Comparison of ENCODE assay signal across 24 cellular contexts in the genomic region with DNA sequence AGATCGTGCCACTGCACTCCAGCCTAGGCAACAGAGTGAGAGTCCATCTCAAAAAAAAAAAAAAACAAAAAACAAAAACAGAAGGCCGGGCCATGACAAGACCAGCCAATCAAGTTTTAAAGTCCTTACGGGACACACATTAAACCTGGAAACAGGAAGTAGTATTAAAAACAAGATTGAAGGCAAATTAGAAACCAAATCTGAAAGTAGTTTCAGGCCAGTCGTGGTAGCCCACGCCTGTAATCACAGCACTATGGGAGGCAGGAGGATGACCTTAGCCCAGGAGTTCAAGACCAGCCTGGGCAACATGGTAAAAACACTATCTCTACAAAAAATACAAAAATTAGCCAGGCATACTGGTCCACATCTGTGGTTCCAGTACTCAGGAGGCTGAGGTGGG. TPM values are rescaled to one million over a fixed set of nuclear protein-coding genes. Genes with fewer than 3 reads are reported as not detected.
A peak's percentile ranks its signal among the peaks of the same experiment; 100 is the strongest.
DNase-seq lines count a peak whose midpoint lies in the region; ATAC-seq and FAIRE-seq lines count a peak whose summit lies in the region.
"Had no signal": no experiment of that assay in that cellular context is flagged by ENCODE, and none has a peak within 500 bp of the region (broad histone marks: within the 10 kb centered on the region; RNA-seq: fewer than 3 reads in every experiment).

No MANE protein-coding gene starts in this region.

- H3K27ac ChIP-seq in trophoblast cell (ENCODE audit: low read depth, low read length) = no peak overlapping the region
- H3K27ac ChIP-seq: pancreas, tibial artery had no signal

- POLR2A ChIA-PET in activated CD8-positive, alpha-beta T cell treated with anti-CD3 and anti-CD28 coated beads, Interleukin-2, amount 10 ng/mL, durations not matched to agents 7 days and 5 days (lab: Charles Lee) = no interaction called here

- no peak overlapping the region for H4K12ac ChIP-seq in trophoblast cell (ENCODE audit: low read depth, low read length)

- CTCF ChIA-PET in activated CD8-positive, alpha-beta T cell treated with anti-CD3 and anti-CD28 coated beads, Interleukin-2, amount 10 ng/mL, durations not matched to agents 7 days and 5 days (lab: Charles Lee) = interaction anchor here (1.1 to 1.8 kb wide), 4 partner anchors 9 to 216 kb away, joined by 3 to 7 read pairs (median 4); partner anchors contain the start of gene VSIR

- H3K79me1 ChIP-seq in trophoblast cell (ENCODE audit: low read length) = peaks cover 19% of the 10 kb centered on the region

- peak; percentile 70 for FAIRE-seq in GM18507 (lab: Jason Lieb, UNC)
- FAIRE-seq: A204.1, pancreas had no signal

- H2AFZ ChIP-seq in trophoblast cell (ENCODE audit: insufficient read depth, low read length, poor library complexity) = no peak overlapping the region
- H2AFZ ChIP-seq: GM23338 had no signal

- no peak overlapping the region for H3K14ac ChIP-seq in trophoblast cell (ENCODE audit: low read length)

- H4K8ac ChIP-seq in trophoblast cell (ENCODE audit: low read depth, low read length) = no peak overlapping the region

- no peak overlapping the region for H4K91ac ChIP-seq in trophoblast cell (ENCODE audit: low read depth, low read length)

- intact Hi-C loops in activated CD4-positive, alpha-beta T cell treated with anti-CD3 and anti-CD28 coated beads, Interleukin-2, amount 10 ng/mL, durations not matched to agents 24 days and 14 days (cut with micrococcal nuclease) = loop anchor here (10.0 kb wide), 1 partner anchor 62 kb away; no protein-coding TSS in a partner anchor

- H2BK120ac ChIP-seq in trophoblast cell (ENCODE audit: insufficient read depth, low read length, poor library complexity) = no peak overlapping the region

- H2AK5ac ChIP-seq in trophoblast cell (ENCODE audit: low read length) = no peak overlapping the region

- peaks cover 2% of the 10 kb centered on the region for H3K9me3 ChIP-seq in trophoblast cell (ENCODE audit: insufficient read depth, low read depth, low read length)
- H3K9me3 ChIP-seq: adrenal gland, pancreas, tibial artery had no signal

- peak; percentile 19 for ATAC-seq in activated CD8-positive, alpha-beta T cell treated with anti-CD3 and anti-CD28 coated beads, Interleukin-2, amount 10 ng/mL, durations not matched to agents 7 days and 5 days
- ATAC-seq: GM23338, left cardiac atrium, pancreas, WTC11 had no signal

- peak; percentile 67 for DNase-seq in activated CD4-positive, alpha-beta T cell treated with anti-CD3 and anti-CD28 coated beads, Interleukin-2, amount 10 ng/mL, durations not matched to agents 24 days and 14 days
- no peak for DNase-seq in activated CD4-positive, alpha-beta T cell treated with anti-CD3 and anti-CD28 coated beads, Interleukin-2, amount 50 U/mL, for 4 hours
- DNase-seq in GM18507 (ENCODE audit: extremely low spot score, insufficient read length, low read depth) (peak; percentile 33), trophoblast cell (no peak), ureter (ENCODE audit: low spot score) (no peak), Kasumi-1 (lab: John Stamatoyannopoulos, UW) (no peak), GM19240 (ENCODE audit: insufficient read length, low spot score) (no peak)
- peak; percentile 35 for DNase-seq in activated CD8-positive, alpha-beta T cell treated with anti-CD3 and anti-CD28 coated beads, Interleukin-2, amount 10 ng/mL, durations not matched to agents 7 days and 5 days
- DNase-seq: adrenal gland; cerebellar nuclear complex; DND-41; endodermal cell; KBM-7; left cardiac atrium; NCI-H1417 treated with DMSO at 0.1 percent for 48 hours; NCI-H2171 treated with DMSO at 0.1 percent for 48 hours; pancreas; Right ventricle myocardium superior; stimulated activated CD4-positive, alpha-beta T cell treated with anti-CD3 and anti-CD28 coated beads, Interleukin-2, amount 100 ng/mL, for 48 hours had no signal

- no peak overlapping the region for H3K4me3 ChIP-seq in trophoblast cell (ENCODE audit: low read depth, low read length)
- H3K4me3 ChIP-seq: adrenal gland, GM23338, pancreas, tibial artery had no signal

- H3K4me1 Mint-ChIP-seq in activated CD4-positive, alpha-beta T cell treated with anti-CD3 and anti-CD28 coated beads, Interleukin-2, amount 10 ng/mL, durations not matched to agents 24 days and 14 days = peaks cover 19% of the 10 kb centered on the region
- H3K4me1 Mint-ChIP-seq in activated CD8-positive, alpha-beta T cell treated with anti-CD3 and anti-CD28 coated beads, Interleukin-2, amount 10 ng/mL, durations not matched to agents 7 days and 5 days (ENCODE audit: low read depth) = peaks cover 24% of the 10 kb centered on the region

- H3K27ac Mint-ChIP-seq in activated CD4-positive, alpha-beta T cell treated with anti-CD3 and anti-CD28 coated beads, Interleukin-2, amount 10 ng/mL, durations not matched to agents 24 days and 14 days = no peak overlapping the region
- no peak overlapping the region for H3K27ac Mint-ChIP-seq in activated CD8-positive, alpha-beta T cell treated with anti-CD3 and anti-CD28 coated beads, Interleukin-2, amount 10 ng/mL, durations not matched to agents 7 days and 5 days
- H3K27ac Mint-ChIP-seq: GM23338, WTC11 had no signal

- peaks cover 31% of the 10 kb centered on the region for H3K36me3 Mint-ChIP-seq in activated CD4-positive, alpha-beta T cell treated with anti-CD3 and anti-CD28 coated beads, Interleukin-2, amount 10 ng/mL, durations not matched to agents 24 days and 14 days (ENCODE audit: low read depth)
- peaks cover 37% of the 10 kb centered on the region for H3K36me3 Mint-ChIP-seq in activated CD8-positive, alpha-beta T cell treated with anti-CD3 and anti-CD28 coated beads, Interleukin-2, amount 10 ng/mL, durations not matched to agents 7 days and 5 days (ENCODE audit: low read depth)

- H3K79me2 ChIP-seq in trophoblast cell (ENCODE audit: control insufficient read depth, insufficient read depth, low read length, poor library complexity) = peaks cover 24% of the 10 kb centered on the region

- H2BK5ac ChIP-seq in trophoblast cell (ENCODE audit: low read depth, low read length, poor library complexity) = no peak overlapping the region

- no peak overlapping the region for H3K18ac ChIP-seq in trophoblast cell (ENCODE audit: low read length)

- peaks cover 27 to 41% of the 10 kb centered on the region in 2 experiments for H3K36me3 ChIP-seq in trophoblast cell (ENCODE audit: control insufficient read depth in 1 of 2, insufficient read depth in 2 of 2, low read length in 2 of 2)

- no peaks in the 10 kb centered on the region for H3K9me3 Mint-ChIP-seq in activated CD4-positive, alpha-beta T cell treated with anti-CD3 and anti-CD28 coated beads, Interleukin-2, amount 10 ng/mL, durations not matched to agents 24 days and 14 days
- no peaks in the 10 kb centered on the region for H3K9me3 Mint-ChIP-seq in activated CD8-positive, alpha-beta T cell treated with anti-CD3 and anti-CD28 coated beads, Interleukin-2, amount 10 ng/mL, durations not matched to agents 7 days and 5 days (ENCODE audit: insufficient read depth)
- H3K9me3 Mint-ChIP-seq: endodermal cell, GM23338, WTC11 had no signal

- no peak overlapping the region for H2BK12ac ChIP-seq in trophoblast cell (ENCODE audit: low read length)

- H3K27me3 ChIP-seq in trophoblast cell (ENCODE audit: insufficient read depth, low read length) = no peaks in the 10 kb centered on the region
- H3K27me3 ChIP-seq: adrenal gland, pancreas, tibial artery had no signal

- peak overlapping the region; percentile 68 for H3K4ac ChIP-seq in trophoblast cell (ENCODE audit: low read depth, low read length)

- H3K27me3 Mint-ChIP-seq in activated CD4-positive, alpha-beta T cell treated with anti-CD3 and anti-CD28 coated beads, Interleukin-2, amount 10 ng/mL, durations not matched to agents 24 days and 14 days = no peaks in the 10 kb centered on the region
- no peaks in the 10 kb centered on the region for H3K27me3 Mint-ChIP-seq in activated CD8-positive, alpha-beta T cell treated with anti-CD3 and anti-CD28 coated beads, Interleukin-2, amount 10 ng/mL, durations not matched to agents 7 days and 5 days (ENCODE audit: low read depth)
- H3K27me3 Mint-ChIP-seq: CD4-positive, CD25-positive, alpha-beta regulatory T cell had no signal

- no peak overlapping the region for H3K9ac ChIP-seq in trophoblast cell (ENCODE audit: low read length)

- H3K4me2 ChIP-seq in trophoblast cell (ENCODE audit: low read length) = no peak overlapping the region
- H3K4me2 ChIP-seq: GM23338 had no signal

- H3K23ac ChIP-seq in trophoblast cell (ENCODE audit: low read length) = no peak overlapping the region

- no CpG with 5 or more reads among the region's 5 CpGs for WGBS in trophoblast cell (ENCODE audit: extremely low coverage, insufficient coverage, insufficient read length)

- H3K4me3 Mint-ChIP-seq in activated CD4-positive, alpha-beta T cell treated with anti-CD3 and anti-CD28 coated beads, Interleukin-2, amount 10 ng/mL, durations not matched to agents 24 days and 14 days = no peak overlapping the region
- H3K4me3 Mint-ChIP-seq in activated CD8-positive, alpha-beta T cell treated with anti-CD3 and anti-CD28 coated beads, Interleukin-2, amount 10 ng/mL, durations not matched to agents 7 days and 5 days = no peak overlapping the region
- H3K4me3 Mint-ChIP-seq: endodermal cell, GM23338, WTC11 had no signal

- H3K4me1 ChIP-seq in trophoblast cell (ENCODE audit: control insufficient read depth in 1 of 2, insufficient read depth in 2 of 2, low read length in 2 of 2) = peaks cover 45 to 47% of the 10 kb centered on the region in 2 experiments

RNA-seq across cellular contexts. Expression of gene PSAP, which starts 18.1 kb away (rescaled TPM):
- 97.9 and 99.9 TPM in 2 replicates for total RNA-seq in activated CD4-positive, alpha-beta T cell treated with anti-CD3 and anti-CD28 coated beads, Interleukin-2, amount 10 ng/mL, durations not matched to agents 24 days and 14 days
- 100 to 1,000 TPM; 112 to 113 TPM for total RNA-seq in activated CD8-positive, alpha-beta T cell treated with anti-CD3 and anti-CD28 coated beads, Interleukin-2, amount 10 ng/mL, durations not matched to agents 7 days and 5 days
- 532 and 555 TPM in 2 replicates for polyA plus RNA-seq in trophoblast cell (2013)
- total RNA-seq in ureter = 737 TPM

RNA-seq across cellular contexts. Expression of gene VSIR, which starts 59.6 kb away (rescaled TPM):
- total RNA-seq in activated CD4-positive, alpha-beta T cell treated with anti-CD3 and anti-CD28 coated beads, Interleukin-2, amount 10 ng/mL, durations not matched to agents 24 days and 14 days = 125 and 131 TPM in 2 replicates
- 100 to 1,000 TPM; 127 to 133 TPM for total RNA-seq in activated CD8-positive, alpha-beta T cell treated with anti-CD3 and anti-CD28 coated beads, Interleukin-2, amount 10 ng/mL, durations not matched to agents 7 days and 5 days
- 38.2 and 43.6 TPM in 2 replicates for polyA plus RNA-seq in trophoblast cell (2013)
- total RNA-seq in ureter = 65.6 TPM

Comparison
In these comparisons a context has a peak if more than half of its experiments do, and no peak if none do; other contexts are left out.
1. DNase-seq: peak in activated CD4-positive, alpha-beta T cell treated with anti-CD3 and anti-CD28 coated beads, Interleukin-2, amount 10 ng/mL, durations not matched to agents 24 days and 14 days (single experiment), GM18507 (single experiment) and activated CD8-positive, alpha-beta T cell treated with anti-CD3 and anti-CD28 coated beads, Interleukin-2, amount 10 ng/mL, durations not matched to agents 7 days and 5 days (single experiment); none in activated CD4-positive, alpha-beta T cell treated with anti-CD3 and anti-CD28 coated beads, Interleukin-2, amount 50 U/mL, for 4 hours (0 of 2), trophoblast cell (0 of 2), ureter (single experiment), Kasumi-1 (0 of 2) and GM19240 (single experiment).